ENCODE assay signal across 2 cellular contexts in the genomic region with DNA sequence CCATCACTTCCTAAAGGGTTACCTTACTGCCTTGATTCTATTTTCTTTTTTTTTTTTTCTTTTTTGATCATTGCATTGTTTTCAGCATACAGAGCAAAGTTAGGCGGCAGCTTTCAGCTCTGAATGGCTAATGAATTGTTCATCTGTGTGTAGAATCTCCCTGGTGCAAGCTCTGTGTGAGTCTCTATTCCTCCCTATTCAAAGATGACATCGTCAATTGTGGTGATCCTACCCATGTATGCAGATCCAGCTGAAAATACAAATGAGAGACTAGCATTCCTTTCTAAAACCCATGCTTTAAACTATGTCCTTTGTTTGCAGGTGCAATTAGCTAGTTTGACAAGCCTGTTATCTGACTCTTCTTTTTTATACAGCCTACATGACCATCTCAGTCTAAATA.
TF ChIP-seq lines count a peak whose summit lies in the region.

No MANE protein-coding gene starts in this region.

TF ChIP-seq in H1, 55 proteins besides CTCF, POLR2A, EP300 and RAD21 (continued from another document):
- no peak for TF ChIP-seq CTBP2 (IDR thresholded peaks at IDR 0.05; ENCODE audit: borderline replicate concordance, insufficient read depth, insufficient read length, low read length)
TF ChIP-seq in H1: peak in this region for 1.

TF ChIP-seq in SK-N-SH treated with all-trans-retinoic acid at 6 μM for 48 hours, 23 proteins besides CTCF, POLR2A, EP300 and RAD21 (continued from another document):
- TF ChIP-seq BACH2 (CRISPR knock-in tag; IDR thresholded peaks at IDR 0.05; ENCODE audit: borderline replicate concordance) (no peak), CSDC2 (CRISPR knock-in tag; IDR thresholded peaks at IDR 0.05) (no peak), ZFP3 (CRISPR knock-in tag; IDR thresholded peaks at IDR 0.05) (no peak), GLIS3 (CRISPR knock-in tag; IDR thresholded peaks at IDR 0.05) (no peak), SNAI2 (CRISPR knock-in tag; IDR thresholded peaks at IDR 0.05) (no peak), ZC3H10 (CRISPR knock-in tag; IDR thresholded peaks at IDR 0.05) (no peak), PPARA (CRISPR knock-in tag; IDR thresholded peaks at IDR 0.05; ENCODE audit: borderline replicate concordance) (no peak), TCF4 (CRISPR knock-in tag; IDR thresholded peaks at IDR 0.05; ENCODE audit: borderline replicate concordance) (no peak), TOX (CRISPR knock-in tag; IDR thresholded peaks at IDR 0.05; ENCODE audit: borderline replicate concordance) (no peak), ISL1 (CRISPR knock-in tag; IDR thresholded peaks at IDR 0.05) (no peak), ESRRG (CRISPR knock-in tag; IDR thresholded peaks at IDR 0.05) (no peak), RARB (CRISPR knock-in tag; IDR thresholded peaks at IDR 0.05) (no peak)
- TF ChIP-seq, protein P1, sequence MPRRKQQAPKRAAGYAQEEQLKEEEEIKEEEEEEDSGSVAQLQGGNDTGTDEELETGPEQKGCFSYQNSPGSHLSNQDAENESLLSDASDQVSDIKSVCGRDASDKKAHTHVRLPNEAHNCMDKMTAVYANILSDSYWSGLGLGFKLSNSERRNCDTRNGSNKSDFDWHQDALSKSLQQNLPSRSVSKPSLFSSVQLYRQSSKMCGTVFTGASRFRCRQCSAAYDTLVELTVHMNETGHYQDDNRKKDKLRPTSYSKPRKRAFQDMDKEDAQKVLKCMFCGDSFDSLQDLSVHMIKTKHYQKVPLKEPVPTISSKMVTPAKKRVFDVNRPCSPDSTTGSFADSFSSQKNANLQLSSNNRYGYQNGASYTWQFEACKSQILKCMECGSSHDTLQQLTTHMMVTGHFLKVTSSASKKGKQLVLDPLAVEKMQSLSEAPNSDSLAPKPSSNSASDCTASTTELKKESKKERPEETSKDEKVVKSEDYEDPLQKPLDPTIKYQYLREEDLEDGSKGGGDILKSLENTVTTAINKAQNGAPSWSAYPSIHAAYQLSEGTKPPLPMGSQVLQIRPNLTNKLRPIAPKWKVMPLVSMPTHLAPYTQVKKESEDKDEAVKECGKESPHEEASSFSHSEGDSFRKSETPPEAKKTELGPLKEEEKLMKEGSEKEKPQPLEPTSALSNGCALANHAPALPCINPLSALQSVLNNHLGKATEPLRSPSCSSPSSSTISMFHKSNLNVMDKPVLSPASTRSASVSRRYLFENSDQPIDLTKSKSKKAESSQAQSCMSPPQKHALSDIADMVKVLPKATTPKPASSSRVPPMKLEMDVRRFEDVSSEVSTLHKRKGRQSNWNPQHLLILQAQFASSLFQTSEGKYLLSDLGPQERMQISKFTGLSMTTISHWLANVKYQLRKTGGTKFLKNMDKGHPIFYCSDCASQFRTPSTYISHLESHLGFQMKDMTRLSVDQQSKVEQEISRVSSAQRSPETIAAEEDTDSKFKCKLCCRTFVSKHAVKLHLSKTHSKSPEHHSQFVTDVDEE (CRISPR knock-in tag; IDR thresholded peaks at IDR 0.05), result no peak
- TF ChIP-seq, protein P2, sequence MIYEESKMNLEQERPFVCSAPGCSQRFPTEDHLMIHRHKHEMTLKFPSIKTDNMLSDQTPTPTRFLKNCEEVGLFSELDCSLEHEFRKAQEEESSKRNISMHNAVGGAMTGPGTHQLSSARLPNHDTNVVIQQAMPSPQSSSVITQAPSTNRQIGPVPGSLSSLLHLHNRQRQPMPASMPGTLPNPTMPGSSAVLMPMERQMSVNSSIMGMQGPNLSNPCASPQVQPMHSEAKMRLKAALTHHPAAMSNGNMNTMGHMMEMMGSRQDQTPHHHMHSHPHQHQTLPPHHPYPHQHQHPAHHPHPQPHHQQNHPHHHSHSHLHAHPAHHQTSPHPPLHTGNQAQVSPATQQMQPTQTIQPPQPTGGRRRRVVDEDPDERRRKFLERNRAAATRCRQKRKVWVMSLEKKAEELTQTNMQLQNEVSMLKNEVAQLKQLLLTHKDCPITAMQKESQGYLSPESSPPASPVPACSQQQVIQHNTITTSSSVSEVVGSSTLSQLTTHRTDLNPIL (CRISPR knock-in tag; IDR thresholded peaks at IDR 0.05; ENCODE audit: low read depth), result no peak
- TF ChIP-seq, protein P3, sequence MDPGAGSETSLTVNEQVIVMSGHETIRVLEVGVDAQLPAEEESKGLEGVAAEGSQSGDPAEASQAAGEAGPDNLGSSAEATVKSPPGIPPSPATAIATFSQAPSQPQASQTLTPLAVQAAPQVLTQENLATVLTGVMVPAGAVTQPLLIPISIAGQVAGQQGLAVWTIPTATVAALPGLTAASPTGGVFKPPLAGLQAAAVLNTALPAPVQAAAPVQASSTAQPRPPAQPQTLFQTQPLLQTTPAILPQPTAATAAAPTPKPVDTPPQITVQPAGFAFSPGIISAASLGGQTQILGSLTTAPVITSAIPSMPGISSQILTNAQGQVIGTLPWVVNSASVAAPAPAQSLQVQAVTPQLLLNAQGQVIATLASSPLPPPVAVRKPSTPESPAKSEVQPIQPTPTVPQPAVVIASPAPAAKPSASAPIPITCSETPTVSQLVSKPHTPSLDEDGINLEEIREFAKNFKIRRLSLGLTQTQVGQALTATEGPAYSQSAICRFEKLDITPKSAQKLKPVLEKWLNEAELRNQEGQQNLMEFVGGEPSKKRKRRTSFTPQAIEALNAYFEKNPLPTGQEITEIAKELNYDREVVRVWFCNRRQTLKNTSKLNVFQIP (CRISPR knock-in tag; IDR thresholded peaks at IDR 0.05; ENCODE audit: borderline replicate concordance, low read depth), result no peak
